12 cellular contexts compared by ENCODE assay signal in genomic region chr10:89279449-89279869, GRCh38. TPM values are rescaled to one million over a fixed set of nuclear protein-coding genes. Genes with fewer than 3 reads are reported as not detected.
A peak's percentile ranks its signal among the peaks of the same experiment; 100 is the strongest.
DNase-seq lines count a peak whose midpoint lies in the region; ATAC-seq and TF ChIP-seq lines count a peak whose summit lies in the region.
"Had no signal": no experiment of that assay in that cellular context is flagged by ENCODE, and none has a peak within 500 bp of the region (broad histone marks: within the 10 kb centered on the region; RNA-seq: fewer than 3 reads in every experiment).

No MANE protein-coding gene starts in this region.

- no peaks in the 10 kb centered on the region for H3K36me3 Mint-ChIP-seq in CD4-positive, alpha-beta memory T cell
- H3K36me3 Mint-ChIP-seq: memory B cell had no signal

- no peaks in the 10 kb centered on the region for H3K27me3 ChIP-seq in Panc1 (ENCODE audit: control insufficient read depth, insufficient read depth, low read length)
- no peaks in the 10 kb centered on the region for H3K27me3 ChIP-seq in CD4-positive, alpha-beta memory T cell (ENCODE audit: insufficient read depth, low read length)

- in situ Hi-C loops in Panc1 (cut with HindIII; ENCODE audit: low pct_unique_long_range_greater_than_20kb, low sequenced_read_pairs) = no loop called here

- H3K9me3 Mint-ChIP-seq in CD4-positive, alpha-beta memory T cell = no peaks in the 10 kb centered on the region
- H3K9me3 Mint-ChIP-seq: memory B cell had no signal

- peaks cover 2% of the 10 kb centered on the region in 2 donors for H3K27me3 Mint-ChIP-seq in CD4-positive, alpha-beta memory T cell
- H3K27me3 Mint-ChIP-seq: memory B cell had no signal

- H3K27ac Mint-ChIP-seq in CD4-positive, alpha-beta memory T cell = no peak overlapping the region
- H3K27ac Mint-ChIP-seq: memory B cell had no signal

- peaks cover 49% of the 10 kb centered on the region for H3K4me1 ChIP-seq in Panc1 (ENCODE audit: control insufficient read depth, insufficient read depth, low read length)
- no peaks in the 10 kb centered on the region for H3K4me1 ChIP-seq in CD4-positive, alpha-beta memory T cell (ENCODE audit: insufficient read depth, low read length)

- POLR2A ChIA-PET in Panc1 (lab: Charles Lee) = interaction anchor here (0.6 kb wide), 1 partner anchor 28 kb away, joined by 3 read pairs; no protein-coding TSS in a partner anchor
- POLR2A ChIA-PET in CD4-positive, alpha-beta memory T cell (lab: Charles Lee; ENCODE audit: partially characterized antibody) = no interaction called here

- H3K27ac ChIP-seq in Panc1 (ENCODE audit: low read length) = peak overlapping the region; percentile 98
- H3K27ac ChIP-seq in CD4-positive, alpha-beta memory T cell (ENCODE audit: low read depth, low read length) = no peak overlapping the region

- no peak overlapping the region for H3K4me3 Mint-ChIP-seq in CD4-positive, alpha-beta memory T cell
- H3K4me3 Mint-ChIP-seq: memory B cell had no signal

- no peak for TF ChIP-seq CTCF in Panc1 (IDR thresholded peaks at IDR 0.05)
- no peak for TF ChIP-seq CTCF in epithelial cell of esophagus (IDR thresholded peaks at IDR 0.05; ENCODE audit: insufficient read depth, low read depth, low read length, missing control alignments)

- H3K9me3 ChIP-seq in Panc1 (ENCODE audit: control insufficient read depth, insufficient read depth, low read depth, low read length) = no peaks in the 10 kb centered on the region
- H3K9me3 ChIP-seq in CD4-positive, alpha-beta memory T cell (ENCODE audit: control insufficient read depth in 1 of 2, low read length in 2 of 2) = no peaks in the 10 kb centered on the region

- ATAC-seq in Panc1 (peak; percentile 33), HG03521 (IDR thresholded peaks at IDR 0.05; ENCODE audit: unreplicated experiment) (no peak), GM18868 (IDR thresholded peaks at IDR 0.05; ENCODE audit: unreplicated experiment) (no peak), HG03139 (IDR thresholded peaks at IDR 0.05; ENCODE audit: unreplicated experiment) (no peak)
- ATAC-seq: stimulated activated naive CD8-positive, alpha-beta T cell treated with anti-CD3 and anti-CD28 coated beads, Interleukin-15, Interleukin-2, amounts not matched to agents 100 U/mL and 50 U/mL, for 24 hours had no signal

- DNase-seq in Daoy (ENCODE audit: low read depth) = peak; percentile 33
- DNase-seq in Panc1 (ENCODE audit: low read depth, low spot score) = no peak
- DNase-seq in epithelial cell of esophagus (ENCODE audit: low read depth) = peak; percentile 53
- peak; percentile 90 for DNase-seq in pulmonary artery endothelial cell (ENCODE audit: low read depth, low spot score)
- DNase-seq in CD4-positive, alpha-beta memory T cell = no peak
- DNase-seq: activated CD4-positive, CD25-positive, alpha-beta regulatory T cell; activated naive CD4-positive, alpha-beta T cell; stimulated activated naive CD8-positive, alpha-beta T cell treated with anti-CD3 and anti-CD28 coated beads, Interleukin-15, Interleukin-2, amounts not matched to agents 100 U/mL and 50 U/mL, for 24 hours had no signal

- no peak overlapping the region for H3K4me3 ChIP-seq in Panc1 (ENCODE audit: low read depth in 2 of 2, low read length in 2 of 2)
- H3K4me3 ChIP-seq in epithelial cell of esophagus (ENCODE audit: low read length) = no peak overlapping the region
- H3K4me3 ChIP-seq in CD4-positive, alpha-beta memory T cell (ENCODE audit: low read length in 2 of 2) = no peak overlapping the region

- no TSS peak for BruUV-seq in Panc1 (replicated peaks; lab: Mats Ljungman, UMichigan)

- H3K4me1 Mint-ChIP-seq in CD4-positive, alpha-beta memory T cell = peaks cover 0 to 3% (median 0%) of the 10 kb centered on the region in 4 donors

- CTCF ChIA-PET in Panc1 (lab: Charles Lee) = no interaction called here
- CTCF ChIA-PET in CD4-positive, alpha-beta memory T cell (lab: Charles Lee; ENCODE audit: partially characterized antibody) = no interaction called here

- no peaks in the 10 kb centered on the region for H3K36me3 ChIP-seq in Panc1 (ENCODE audit: control insufficient read depth, insufficient read depth, low read length)
- no peaks in the 10 kb centered on the region for H3K36me3 ChIP-seq in CD4-positive, alpha-beta memory T cell (ENCODE audit: insufficient read depth, low read length)

- intact Hi-C loops in Panc1 (cut with micrococcal nuclease; ENCODE audit: unreplicated experiment) = no loop called here
- intact Hi-C loops in CD4-positive, alpha-beta memory T cell (cut with micrococcal nuclease) = no loop called here

RNA-seq across cellular contexts. Expression of gene IFIT2, which starts 22.4 kb away (rescaled TPM):
- total RNA-seq in Daoy (2014; rRNA removed; shearing (Covaris generic)) = 7.1 and 8.5 TPM in 2 replicates
- total RNA-seq in Panc1 (2021; ENCODE audit: unreplicated experiment) = 31.6 TPM
- polyA plus RNA-seq in Panc1 (2012; ENCODE audit: insufficient read length) = 6.9 TPM
- total RNA-seq in pulmonary artery endothelial cell = 2.2 and 2.7 TPM in 2 replicates
- 10 to 100 TPM; 10.4 to 10.7 TPM for total RNA-seq in CD4-positive, alpha-beta memory T cell
- 1 to 10 TPM; 3.5 to 9.2 TPM for polyA plus RNA-seq in CD4-positive, alpha-beta memory T cell

RNA-seq across cellular contexts. Expression of gene LIPA, which starts 27.9 kb away (rescaled TPM):
- 15.6 and 16.2 TPM in 2 replicates for total RNA-seq in Daoy (2014; rRNA removed; shearing (Covaris generic))
- total RNA-seq in Panc1 (2021; ENCODE audit: unreplicated experiment) (172 TPM), pulmonary artery endothelial cell (40.9 and 55.0 TPM in 2 replicates)
- polyA plus RNA-seq in Panc1 (2012; ENCODE audit: insufficient read length) = 69.3 TPM
- total RNA-seq in CD4-positive, alpha-beta memory T cell = 10 to 100 TPM; 55.5 to 60.2 TPM
- polyA plus RNA-seq in CD4-positive, alpha-beta memory T cell = 100 to 1,000 TPM in 1 of 2 donors, 10 to 100 TPM in 1; 91.3 to 147 TPM

RNA-seq across cellular contexts. Expression of gene IFIT3, which starts 48.3 kb away (rescaled TPM):
- 28.3 and 31.5 TPM in 2 replicates for total RNA-seq in Daoy (2014; rRNA removed; shearing (Covaris generic))
- total RNA-seq in Panc1 (2021; ENCODE audit: unreplicated experiment) = 29.8 TPM
- polyA plus RNA-seq in Panc1 (2012; ENCODE audit: insufficient read length) = 5.2 TPM
- total RNA-seq in pulmonary artery endothelial cell = 4.8 and 5.1 TPM in 2 replicates
- total RNA-seq in CD4-positive, alpha-beta memory T cell = 1 to 10 TPM; 3.1 to 3.3 TPM
- polyA plus RNA-seq in CD4-positive, alpha-beta memory T cell = 10 to 100 TPM in 1 of 2 donors, 1 to 10 TPM in 1; 5.1 to 10.4 TPM

Comparison
In these comparisons a context has a peak if more than half of its experiments do, and no peak if none do; other contexts are left out.
1. DNase-seq: peak in Daoy (single experiment), epithelial cell of esophagus (single experiment) and pulmonary artery endothelial cell (single experiment); none in Panc1 (single experiment) and CD4-positive, alpha-beta memory T cell (0 of 5).